Comparison of ENCODE assay signal across 22 cellular contexts in the genomic region with DNA sequence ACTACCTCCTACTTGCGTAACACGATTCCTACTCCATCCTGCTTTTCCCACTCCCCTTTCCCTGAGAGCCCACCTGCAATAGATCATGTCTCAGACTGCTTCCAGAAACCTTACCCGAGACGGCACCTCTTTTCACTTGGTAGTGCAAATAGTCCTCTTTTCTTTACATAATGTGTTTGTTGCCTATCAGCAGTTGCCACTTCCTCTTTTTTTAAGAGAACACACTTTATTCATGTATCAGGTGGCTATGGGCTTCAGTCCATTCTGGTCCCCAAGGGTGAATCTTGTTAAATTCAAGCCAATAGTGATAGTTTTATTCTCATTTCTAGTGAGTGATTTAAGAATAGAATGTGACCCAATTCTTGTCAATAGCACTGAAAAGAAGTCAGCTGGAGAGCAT. TPM values are rescaled to one million over a fixed set of nuclear protein-coding genes. Genes with fewer than 3 reads are reported as not detected.
"Had no signal": no experiment of that assay in that cellular context is flagged by ENCODE, and none has a peak within 500 bp of the region (broad histone marks: within the 10 kb centered on the region; RNA-seq: fewer than 3 reads in every experiment).

No MANE protein-coding gene starts in this region.

- H3K4me3 ChIP-seq: body of pancreas, cardiac muscle cell, heart left ventricle, sigmoid colon, smooth muscle cell, stomach, suprapubic skin, tibial nerve had no signal

- H3K9me3 Mint-ChIP-seq: activated B cell treated with CpG ODN at 0.5 μM for 24 hours; activated CD4-positive, alpha-beta memory T cell treated with anti-CD3 and anti-CD28 coated beads for 36 hours; natural killer cell treated with Interleukin-12 subunit alpha and Interleukin-12 subunit beta and Interleukin-15 and Interleukin-18, amount 100 ng/mL, for 72 hours had no signal

- H3K27ac Mint-ChIP-seq: activated B cell treated with CpG ODN at 0.5 μM for 24 hours; activated CD4-positive, alpha-beta memory T cell treated with anti-CD3 and anti-CD28 coated beads for 36 hours; activated CD4-positive, alpha-beta T cell treated with anti-CD3 and anti-CD28 coated beads for 36 hours; endodermal cell; natural killer cell treated with Interleukin-12 subunit alpha and Interleukin-12 subunit beta and Interleukin-15 and Interleukin-18, amount 100 ng/mL, for 72 hours; progenitor cell of endocrine pancreas; stimulated activated memory B cell treated with anti-CD40 and anti-IgM and Interleukin-4, amounts not matched to agents 10 μg/mL and 1 μg/mL and 100 μg/mL, for 72 hours had no signal

- H3K36me3 Mint-ChIP-seq: activated CD4-positive, alpha-beta memory T cell treated with anti-CD3 and anti-CD28 coated beads for 36 hours; natural killer cell treated with Interleukin-12 subunit alpha and Interleukin-12 subunit beta and Interleukin-15 and Interleukin-18, amount 100 ng/mL, for 72 hours; stimulated activated memory B cell treated with anti-CD40 and anti-IgM and Interleukin-4, amounts not matched to agents 10 μg/mL and 1 μg/mL and 100 μg/mL, for 72 hours had no signal

- ATAC-seq: activated CD4-positive, alpha-beta T cell treated with anti-CD3 and anti-CD28 coated beads for 36 hours; body of pancreas; heart left ventricle; natural killer cell treated with Interleukin-12 subunit alpha and Interleukin-12 subunit beta and Interleukin-15 and Interleukin-18, amount 100 ng/mL, for 72 hours; stimulated activated memory B cell treated with anti-CD40 and anti-IgM and Interleukin-4, amounts not matched to agents 10 μg/mL and 1 μg/mL and 100 μg/mL, for 72 hours had no signal

- DNase-seq: activated B cell treated with CpG ODN at 0.5 μM for 24 hours; activated CD4-positive, alpha-beta memory T cell treated with anti-CD3 and anti-CD28 coated beads for 36 hours; activated CD4-positive, alpha-beta T cell treated with anti-CD3 and anti-CD28 coated beads for 36 hours; activated effector memory CD4-positive, alpha-beta T cell treated with anti-CD3 and anti-CD28 coated beads, Interleukin-2, amount 50 U/mL, for 16 hours; activated naive CD4-positive, alpha-beta T cell treated with anti-CD3 and anti-CD28 coated beads, Interleukin-2, amount 50 U/mL, for 16 hours; anterior cingulate cortex; body of pancreas; cortex of kidney; endodermal cell; heart left ventricle; midbrain; retina; sigmoid colon; stimulated activated CD4-positive, alpha-beta T cell treated with anti-CD3 and anti-CD28 coated beads, Interleukin-15, amount 100 ng/mL, for 24 hours; stomach had no signal

RNA-seq across cellular contexts. Expression of gene FERMT1, which starts 57.7 kb away (rescaled TPM):
- total RNA-seq: activated B cell treated with CpG ODN at 0.5 μM for 24 hours; natural killer cell treated with Interleukin-12 subunit alpha and Interleukin-12 subunit beta and Interleukin-15 and Interleukin-18, amount 100 ng/mL, for 72 hours had no signal
